23 cellular contexts compared by ENCODE assay signal in genomic region chr20:13825465-13825864, GRCh38. TPM values are rescaled to one million over a fixed set of nuclear protein-coding genes. Genes with fewer than 3 reads are reported as not detected.
DNase-seq lines count a peak whose midpoint lies in the region; ATAC-seq, FAIRE-seq and TF ChIP-seq lines count a peak whose summit lies in the region.
"Had no signal": no experiment of that assay in that cellular context is flagged by ENCODE, and none has a peak within 500 bp of the region (broad histone marks: within the 10 kb centered on the region; RNA-seq: fewer than 3 reads in every experiment).

No MANE protein-coding gene starts in this region.

- H3K27ac ChIP-seq in left ventricle myocardium inferior (replicated peaks) (no peak overlapping the region), heart right ventricle (no peak overlapping the region), BLaER1 (no peak overlapping the region)
- H3K27ac ChIP-seq in BLaER1 treated with 17β-estradiol and CSF1 and Interleukin-3, amounts not matched to agents 10 nM and 100 nM = no peak overlapping the region

- H3K4me2 ChIP-seq in BLaER1 = peak overlapping the region; percentile 2
- peak overlapping the region; percentile 17 to 63 (median 40); a peak in 19 of 22 replicates for H3K4me2 ChIP-seq in BLaER1 treated with 17β-estradiol and CSF1 and Interleukin-3, amounts not matched to agents 10 nM and 100 nM

- ATAC-seq in Right ventricle myocardium superior (ENCODE audit: poor library complexity) (peak; percentile 20), heart right ventricle (peak in 5 of 8 donors; percentile 32 to 65 (median 48)), Right ventricle myocardium inferior (no peak)
- ATAC-seq: CD8-positive, alpha-beta T cell had no signal

- H4K20me1 ChIP-seq in BLaER1 = no peaks in the 10 kb centered on the region
- H4K20me1 ChIP-seq in BLaER1 treated with 17β-estradiol and CSF1 and Interleukin-3, amounts not matched to agents 10 nM and 100 nM = 0 out of 22 replicates have a peak, but pooled peaks cover 0 to under 1% (median 0%) of the 10 kb centered on the region in 11 experiments

- intact Hi-C loops in Right ventricle myocardium superior (cut with DNase I) = no loop called here
- intact Hi-C loops in left ventricle myocardium inferior (cut with micrococcal nuclease) = no loop called here
- intact Hi-C loops in heart right ventricle (cut with DNase I) = loop anchor here in 3 of 10 donors (5.0 to 10.0 kb wide), 4 partner anchors 119 to 227 kb away; no protein-coding TSS in a partner anchor
- intact Hi-C loops in Right ventricle myocardium inferior (cut with DNase I) = no loop called here

- H3K4me3 ChIP-seq in left ventricle myocardium inferior (no peak overlapping the region), heart right ventricle (no peak overlapping the region), BLaER1 (no peak overlapping the region)
- H3K4me3 ChIP-seq in BLaER1 treated with 17β-estradiol and CSF1 and Interleukin-3, amounts not matched to agents 10 nM and 100 nM = no peak overlapping the region

- H3K36me3 ChIP-seq in left ventricle myocardium inferior (peaks cover 4% of the 10 kb centered on the region), heart right ventricle (no peaks in the 10 kb centered on the region), BLaER1 (peaks cover 3% of the 10 kb centered on the region; the same call in 1 of the 2 replicates)
- H3K36me3 ChIP-seq in BLaER1 treated with 17β-estradiol and CSF1 and Interleukin-3, amounts not matched to agents 10 nM and 100 nM = peaks cover 4 to 16% (median 10%) of the 10 kb centered on the region in 11 experiments; a peak in 11 of 22 replicates
- H3K36me3 ChIP-seq: BE2C had no signal

- DNase-seq in Right ventricle myocardium superior (no peak), left ventricle myocardium inferior (no peak), heart right ventricle (no peak), Right ventricle myocardium inferior (ENCODE audit: missing footprints) (no peak), HTR-8/SVneo (ENCODE audit: insufficient read length, low spot score) (no peak), SIG-M5 treated with dmso at 0.1 percent for 504 hours (lab: John Stamatoyannopoulos, UW; ENCODE audit: unreplicated experiment) (no peak)
- DNase-seq: 8988T; ACHN; BE2C; C1 segment of cervical spinal cord; Caco-2; Calu3; CD4-positive, alpha-beta T cell; CD8-positive, alpha-beta T cell; DMS79 treated with DMSO at 0.1 percent for 48 hours; GF-D8 had no signal

- no peak for FAIRE-seq in HTR-8/SVneo (lab: Jason Lieb, UNC)
- FAIRE-seq: A204.1, D721Med, G401.6, GM12891, GM19239 had no signal

- TF ChIP-seq CTCF in left ventricle myocardium inferior (IDR thresholded peaks at IDR 0.05; ENCODE audit: borderline replicate concordance) (no peak), heart right ventricle (IDR thresholded peaks at IDR 0.05) (no peak)

- peaks cover 5% of the 10 kb centered on the region for H3K4me1 ChIP-seq in left ventricle myocardium inferior
- peaks cover 0 to 13% (median 0%) of the 10 kb centered on the region in 9 donors for H3K4me1 ChIP-seq in heart right ventricle
- peaks cover 8% of the 10 kb centered on the region for H3K4me1 ChIP-seq in BLaER1
- H3K4me1 ChIP-seq in BLaER1 treated with 17β-estradiol and CSF1 and Interleukin-3, amounts not matched to agents 10 nM and 100 nM = peaks cover 8 to 26% (median 13%) of the 10 kb centered on the region in 10 experiments
- H3K4me1 ChIP-seq: BE2C, Caco-2 had no signal

- H3K27me3 ChIP-seq in left ventricle myocardium inferior (ENCODE audit: low read depth) (no peaks in the 10 kb centered on the region), heart right ventricle (no peaks in the 10 kb centered on the region), BLaER1 (no peaks in the 10 kb centered on the region)
- H3K27me3 ChIP-seq in BLaER1 treated with 17β-estradiol and CSF1 and Interleukin-3, amounts not matched to agents 10 nM and 100 nM = no peaks in the 10 kb centered on the region

- 83 to 85% methylated on average over 4 to 5 of the region's 5 CpGs for WGBS in heart right ventricle, 2 donors

- H3K9me3 ChIP-seq in left ventricle myocardium inferior (replicated peaks) (peaks cover 8% of the 10 kb centered on the region), heart right ventricle (peaks cover 0 to 8% (median 0%) of the 10 kb centered on the region in 11 donors), BLaER1 (no peaks in the 10 kb centered on the region)
- no peaks in the 10 kb centered on the region for H3K9me3 ChIP-seq in BLaER1 treated with 17β-estradiol and CSF1 and Interleukin-3, amounts not matched to agents 10 nM and 100 nM (replicated peaks in 1 of 11)
- H3K9me3 ChIP-seq: BE2C, Caco-2 had no signal

- H3K9ac ChIP-seq in BLaER1 = no peak overlapping the region
- no peak overlapping the region for H3K9ac ChIP-seq in BLaER1 treated with 17β-estradiol and CSF1 and Interleukin-3, amounts not matched to agents 10 nM and 100 nM

RNA-seq across cellular contexts. Expression of gene NDUFAF5, which starts 40.6 kb away (rescaled TPM):
- total RNA-seq in Right ventricle myocardium superior (76.0 TPM), left ventricle myocardium inferior (60.2 TPM), heart right ventricle (10 to 100 TPM; 47.4 to 83.4 (median 66.3) TPM), Right ventricle myocardium inferior (71.6 TPM)
- 100 to 1,000 TPM in 1 of 2 donors, 10 to 100 TPM in 1; 42.0 to 112 TPM for polyA plus RNA-seq in heart right ventricle

RNA-seq across cellular contexts. Expression of gene ESF1, which starts 40.7 kb away (rescaled TPM):
- total RNA-seq in Right ventricle myocardium superior (13.3 TPM), left ventricle myocardium inferior (15.5 TPM), heart right ventricle (10 to 100 TPM in 9 of 10 donors, 1 to 10 TPM in 1; 9.9 to 16.4 (median 13.5) TPM), Right ventricle myocardium inferior (12.9 TPM)
- polyA plus RNA-seq in heart right ventricle = 10 to 100 TPM in 1 of 2 donors, 1 to 10 TPM in 1; 5.9 to 23.1 TPM
